ENCODE assay signal across 23 cellular contexts in the genomic region with DNA sequence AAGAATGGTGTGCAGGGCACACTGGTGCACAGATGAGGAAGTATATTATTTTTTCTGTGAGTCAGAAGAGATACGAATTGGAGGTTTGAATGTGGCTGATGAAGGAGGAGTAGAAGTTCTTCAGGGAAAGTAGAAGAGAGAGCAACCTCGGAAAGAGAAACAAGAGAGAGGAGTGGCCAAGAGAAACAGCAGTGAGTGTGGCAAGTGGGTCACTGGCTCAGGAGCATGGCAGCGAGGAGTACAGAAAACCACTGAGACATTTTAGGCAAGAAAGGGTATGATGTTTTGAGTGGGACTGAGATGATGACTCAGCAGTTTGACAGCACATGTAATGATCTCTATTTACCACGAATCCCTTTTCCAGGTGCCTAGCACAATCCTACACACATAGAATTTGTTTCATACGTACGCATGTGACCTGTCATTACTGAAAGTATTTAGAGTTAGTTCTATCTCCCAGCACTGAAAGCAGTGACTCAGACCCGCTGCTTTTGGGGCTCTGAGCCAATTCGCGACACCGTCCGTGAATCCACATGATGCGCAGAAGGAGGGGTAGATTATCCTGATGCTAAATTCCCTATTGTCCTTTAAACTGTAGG.
"Had no signal": no experiment of that assay in that cellular context is flagged by ENCODE, and none has a peak within 500 bp of the region (broad histone marks: within the 10 kb centered on the region; RNA-seq: fewer than 3 reads in every experiment).

No MANE protein-coding gene starts in this region.

- H3K27me3 ChIP-seq: cardiac muscle cell, right atrium auricular region, tibial artery had no signal

- ATAC-seq: activated CD8-positive, alpha-beta T cell treated with anti-CD3 and anti-CD28 coated beads for 36 hours; activated naive CD4-positive, alpha-beta T cell treated with anti-CD3 and anti-CD28 coated beads, Interleukin-2, amount 50 U/mL, for 72 hours; stimulated activated naive CD8-positive, alpha-beta T cell treated with anti-CD3 and anti-CD28 coated beads, Interleukin-15, Interleukin-2, amounts not matched to agents 100 U/mL and 50 U/mL, for 24 hours had no signal

- DNase-seq: activated CD4-positive, alpha-beta T cell treated with anti-CD3 and anti-CD28 coated beads, Interleukin-2, amount 10 ng/mL, durations not matched to agents 24 days and 14 days; activated CD8-positive, alpha-beta T cell treated with anti-CD3 and anti-CD28 coated beads for 36 hours; activated effector memory CD4-positive, alpha-beta T cell treated with anti-CD3 and anti-CD28 coated beads, Interleukin-2, amount 50 U/mL, for 16 hours; activated T-cell treated with anti-CD3 and anti-CD28 coated beads, Interleukin-2, amount 50 U/mL, for 1 hour; dermis blood vessel endothelial cell; effector memory CD4-positive, alpha-beta T cell; foreskin fibroblast; left ventricle myocardium inferior; mammary epithelial cell; midbrain; stimulated activated naive CD8-positive, alpha-beta T cell treated with anti-CD3 and anti-CD28 coated beads, Interleukin-15, Interleukin-2, amounts not matched to agents 100 U/mL and 50 U/mL, for 24 hours; substantia nigra; T-helper 1 cell; T1000; tibial artery had no signal

- H3K27ac Mint-ChIP-seq: activated CD4-positive, alpha-beta T cell treated with anti-CD3 and anti-CD28 coated beads, Interleukin-2, amount 10 ng/mL, durations not matched to agents 24 days and 14 days; activated CD8-positive, alpha-beta T cell treated with anti-CD3 and anti-CD28 coated beads for 36 hours; activated naive CD4-positive, alpha-beta T cell treated with anti-CD3 and anti-CD28 coated beads, Interleukin-2, amount 50 U/mL, for 72 hours; nephron; progenitor cell of endocrine pancreas had no signal

- FAIRE-seq: keratinocyte had no signal

- H3K4me1 Mint-ChIP-seq: activated CD4-positive, alpha-beta T cell treated with anti-CD3 and anti-CD28 coated beads, Interleukin-2, amount 10 ng/mL, durations not matched to agents 24 days and 14 days; nephron had no signal

- H3K4me1 ChIP-seq: left ventricle myocardium inferior, right atrium auricular region, tibial artery had no signal

- H3K36me3 ChIP-seq: cardiac muscle cell, left ventricle myocardium inferior, right atrium auricular region, tibial artery had no signal

- H3K27me3 Mint-ChIP-seq: activated CD4-positive, alpha-beta T cell treated with anti-CD3 and anti-CD28 coated beads, Interleukin-2, amount 10 ng/mL, durations not matched to agents 24 days and 14 days; activated CD8-positive, alpha-beta T cell treated with anti-CD3 and anti-CD28 coated beads for 36 hours; progenitor cell of endocrine pancreas had no signal

- H3K4me3 ChIP-seq: cardiac muscle cell, left ventricle myocardium inferior, right atrium auricular region, skin epidermis, tibial artery had no signal

- H3K9me3 ChIP-seq: right atrium auricular region, tibial artery had no signal

- H3K4me3 Mint-ChIP-seq: activated CD4-positive, alpha-beta T cell treated with anti-CD3 and anti-CD28 coated beads, Interleukin-2, amount 10 ng/mL, durations not matched to agents 24 days and 14 days; activated CD8-positive, alpha-beta T cell treated with anti-CD3 and anti-CD28 coated beads for 36 hours; nephron had no signal

- H3K27ac ChIP-seq: cardiac muscle cell, epithelial cell of prostate, left ventricle myocardium inferior, right atrium auricular region, skin epidermis, tibial artery had no signal
